ENCODE assay signal across 1 cellular context in genomic region chr9:137114220-137114612, GRCh38.
TF ChIP-seq lines count a peak whose summit lies in the region.

No MANE protein-coding gene starts in this region.

TF ChIP-seq in HCT116, 20 proteins besides CTCF, POLR2A, EP300 and RAD21 (continued from another document):
- no peak for TF ChIP-seq ZBTB33 (IDR thresholded peaks at IDR 0.05; ENCODE audit: extremely low read depth, insufficient replicate concordance, low read length)
- no peak for TF ChIP-seq JUND (IDR thresholded peaks at IDR 0.05)
- no peak for TF ChIP-seq CBX3 (IDR thresholded peaks at IDR 0.05; ENCODE audit: low read depth)
- no peak for TF ChIP-seq TCF7L2 (IDR thresholded peaks at IDR 0.05; ENCODE audit: borderline replicate concordance, extremely low read depth, insufficient read depth, insufficient read length)
- TF ChIP-seq ZFX (IDR thresholded peaks at IDR 0.05) = no peak
- TF ChIP-seq CEBPB (IDR thresholded peaks at IDR 0.05; ENCODE audit: low read depth) = no peak
- TF ChIP-seq MAX (IDR thresholded peaks at IDR 0.05) = no peak
- TF ChIP-seq REST (IDR thresholded peaks at IDR 0.05; ENCODE audit: low read depth) = no peak
- TF ChIP-seq YY1 (IDR thresholded peaks at IDR 0.05; ENCODE audit: extremely low read depth, insufficient replicate concordance, low read depth, low read length) = no peak
TF ChIP-seq in HCT116: peak in this region for 0.
